Comparison of ENCODE assay signal across 1 cellular context in the genomic region with DNA sequence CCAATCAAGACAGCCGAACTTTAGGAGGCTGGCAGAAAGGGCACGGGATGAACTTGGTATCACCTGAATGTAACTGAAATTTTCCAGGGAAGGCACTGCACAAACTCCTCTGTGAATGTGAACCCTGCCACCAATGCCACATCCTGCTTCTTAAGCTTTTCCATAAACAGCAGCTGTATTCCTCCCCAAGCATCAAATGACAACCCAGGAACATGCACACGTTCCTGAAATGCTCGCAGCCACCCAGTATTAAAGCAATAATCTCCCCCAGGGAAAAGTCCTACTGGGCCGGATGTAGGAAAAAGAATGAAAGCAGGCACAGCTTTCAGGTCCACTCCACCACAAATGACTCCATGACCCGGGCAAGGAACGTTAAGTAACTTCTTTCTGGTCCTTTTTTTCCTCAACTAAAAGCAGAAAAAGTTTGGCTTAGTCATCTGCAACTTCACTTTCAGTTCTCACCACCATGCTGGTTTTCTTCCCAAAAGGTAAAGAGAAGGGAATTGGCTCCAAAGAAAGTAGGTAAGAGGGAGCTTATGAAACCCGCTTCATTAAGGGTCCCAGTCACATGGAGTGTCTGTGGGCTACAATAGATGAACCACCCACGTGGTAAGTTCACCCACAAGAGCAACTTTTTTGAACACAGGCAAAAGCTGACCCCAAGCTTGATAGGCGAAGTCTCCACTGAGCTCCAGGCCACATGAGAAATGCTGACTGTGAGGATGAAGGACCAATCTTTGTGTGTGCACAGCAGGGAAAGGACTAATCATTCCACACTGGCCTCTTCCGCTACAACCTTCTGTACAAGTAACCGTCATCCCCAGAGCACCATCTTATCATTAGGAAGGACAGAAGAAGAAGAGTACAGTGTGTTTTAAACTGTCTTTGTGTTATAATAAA.
A peak's percentile ranks its signal among the peaks of the same experiment; 100 is the strongest.
TF ChIP-seq lines count a peak whose summit lies in the region.

No MANE protein-coding gene starts in this region.

TF ChIP-seq in HEK293, 187 proteins besides CTCF, POLR2A, EP300 and RAD21:
- no peak for TF ChIP-seq HIC1 (tag by site-specific recombination; IDR thresholded peaks at IDR 0.05)
- TF ChIP-seq ZNF350 (tag by site-specific recombination; IDR thresholded peaks at IDR 0.05), result no peak
- TF ChIP-seq ZNF473 (tag by site-specific recombination; IDR thresholded peaks at IDR 0.05), result no peak
- TF ChIP-seq PRDM1 (tag by site-specific recombination; IDR thresholded peaks at IDR 0.05), result peak; percentile 42
